In genomic region chr1:107844531-107845194, GRCh38 we compare ENCODE assay signal across 8 cellular contexts.
A peak's percentile ranks its signal among the peaks of the same experiment; 100 is the strongest.
DNase-seq lines count a peak whose midpoint lies in the region; ATAC-seq and TF ChIP-seq lines count a peak whose summit lies in the region.
"Not testable (repeated sequence)": the region's sequence is repeated elsewhere in the genome, so short reads cannot be mapped to it uniquely, and the experiment has no call there.

No MANE protein-coding gene starts in this region.

- H3K9me3 Mint-ChIP-seq in CD4-positive, alpha-beta memory T cell: peaks cover 0 to 19% (median 8%) of the 10 kb centered on the region in 8 donors
- H3K9me3 Mint-ChIP-seq in activated naive CD8-positive, alpha-beta T cell treated with anti-CD3 and anti-CD28 coated beads, Interleukin-2, amount 50 U/mL, for 24 hours: not testable (repeated sequence)
- peaks cover 11% of the 10 kb centered on the region for H3K9me3 Mint-ChIP-seq in stimulated activated memory B cell treated with anti-CD40 and anti-IgM and Interleukin-4, amounts not matched to agents 10 μg/mL and 1 μg/mL and 100 μg/mL, for 72 hours

- WGBS in right cardiac atrium: 47% methylated on average over 7 of the region's 7 CpGs

- ATAC-seq in activated naive CD8-positive, alpha-beta T cell treated with anti-CD3 and anti-CD28 coated beads, Interleukin-2, amount 50 U/mL, for 24 hours: peak; percentile 27
- peak in 1 of 2 donors; percentile 34 for ATAC-seq in right cardiac atrium
- peak; percentile 24 for ATAC-seq in mucosa of descending colon
- not testable (repeated sequence) for ATAC-seq in stimulated activated memory B cell treated with anti-CD40 and anti-IgM and Interleukin-4, amounts not matched to agents 10 μg/mL and 1 μg/mL and 100 μg/mL, for 72 hours

- peak overlapping the region in 7 of 8 donors; percentile 7 to 61 (median 23) for H3K4me3 Mint-ChIP-seq in CD4-positive, alpha-beta memory T cell
- peak overlapping the region; percentile 58 for H3K4me3 Mint-ChIP-seq in activated naive CD8-positive, alpha-beta T cell treated with anti-CD3 and anti-CD28 coated beads, Interleukin-2, amount 50 U/mL, for 24 hours
- peak overlapping the region; percentile 64 for H3K4me3 Mint-ChIP-seq in stimulated activated memory B cell treated with anti-CD40 and anti-IgM and Interleukin-4, amounts not matched to agents 10 μg/mL and 1 μg/mL and 100 μg/mL, for 72 hours

- not testable (repeated sequence) for H3K27ac ChIP-seq in CD4-positive, alpha-beta memory T cell (ENCODE audit: low read depth, low read length); right cardiac atrium (ENCODE audit: low read length)
- H3K27ac ChIP-seq in KOPT-K1 (ENCODE audit: low read depth, low read length, poor library complexity, severe bottlenecking): peak overlapping the region; percentile 78

- not testable (repeated sequence) for H3K36me3 Mint-ChIP-seq in CD4-positive, alpha-beta memory T cell
- peaks cover 13% of the 10 kb centered on the region for H3K36me3 Mint-ChIP-seq in activated naive CD8-positive, alpha-beta T cell treated with anti-CD3 and anti-CD28 coated beads, Interleukin-2, amount 50 U/mL, for 24 hours (ENCODE audit: low read depth)
- peaks cover 48% of the 10 kb centered on the region for H3K36me3 Mint-ChIP-seq in stimulated activated memory B cell treated with anti-CD40 and anti-IgM and Interleukin-4, amounts not matched to agents 10 μg/mL and 1 μg/mL and 100 μg/mL, for 72 hours

- CTCF ChIA-PET in CD4-positive, alpha-beta memory T cell (lab: Charles Lee; ENCODE audit: partially characterized antibody): interaction anchor here (1.3 kb wide), 1 partner anchor 13 kb away, joined by 3 read pairs; no protein-coding TSS in a partner anchor

- H3K4me3 ChIP-seq in CD4-positive, alpha-beta memory T cell (ENCODE audit: low read length in 2 of 2); right cardiac atrium (ENCODE audit: low read length); mucosa of descending colon: not testable (repeated sequence)

- H3K27ac Mint-ChIP-seq in CD4-positive, alpha-beta memory T cell: peak overlapping the region in 2 of 7 donors; percentile 2 to 84
- peak overlapping the region; percentile 70 for H3K27ac Mint-ChIP-seq in activated naive CD8-positive, alpha-beta T cell treated with anti-CD3 and anti-CD28 coated beads, Interleukin-2, amount 50 U/mL, for 24 hours
- peak overlapping the region; percentile 88 for H3K27ac Mint-ChIP-seq in stimulated activated memory B cell treated with anti-CD40 and anti-IgM and Interleukin-4, amounts not matched to agents 10 μg/mL and 1 μg/mL and 100 μg/mL, for 72 hours

- peaks cover 31% of the 10 kb centered on the region for H3K4me1 ChIP-seq in CD4-positive, alpha-beta memory T cell (ENCODE audit: insufficient read depth, low read length)
- not testable (repeated sequence) for H3K4me1 ChIP-seq in right cardiac atrium (ENCODE audit: control insufficient read depth, insufficient read depth, low read length); mucosa of descending colon (ENCODE audit: low read depth)

- not testable (repeated sequence) for H3K36me3 ChIP-seq in CD4-positive, alpha-beta memory T cell (ENCODE audit: insufficient read depth, low read length); KOPT-K1 (ENCODE audit: insufficient read depth, low read length); mucosa of descending colon (ENCODE audit: low read depth)

- not testable (repeated sequence) for DNase-seq in CD4-positive, alpha-beta memory T cell; activated naive CD8-positive, alpha-beta T cell treated with anti-CD3 and anti-CD28 coated beads, Interleukin-2, amount 50 U/mL, for 24 hours
- DNase-seq in UCSD-AML1 (lab: John Stamatoyannopoulos, UW; ENCODE audit: unreplicated experiment): peak; percentile 16
- DNase-seq in activated CD8-positive, alpha-beta memory T cell treated with anti-CD3 and anti-CD28 coated beads, Interleukin-2, amount 50 U/mL, for 48 hours: peak; percentile 57
- peak; percentile 18 to 31 (median 29) for DNase-seq in right cardiac atrium
- peak in 1 of 3 donors; percentile 50 for DNase-seq in mucosa of descending colon

- not testable (repeated sequence) for H3K9me3 ChIP-seq in CD4-positive, alpha-beta memory T cell (ENCODE audit: control insufficient read depth in 1 of 2, low read length in 2 of 2); right cardiac atrium (ENCODE audit: control insufficient read depth, low read length); mucosa of descending colon
- H3K9me3 ChIP-seq in KOPT-K1 (ENCODE audit: insufficient read depth, low read length, poor library complexity, severe bottlenecking): peaks cover 37% of the 10 kb centered on the region

- H3K27me3 ChIP-seq in CD4-positive, alpha-beta memory T cell (ENCODE audit: insufficient read depth, low read length); right cardiac atrium (ENCODE audit: control insufficient read depth, insufficient read depth): not testable (repeated sequence)

- POLR2A ChIA-PET in CD4-positive, alpha-beta memory T cell (lab: Charles Lee; ENCODE audit: partially characterized antibody): not testable (repeated sequence)

- H3K4me1 Mint-ChIP-seq in CD4-positive, alpha-beta memory T cell: peaks cover 18 to 45% (median 33%) of the 10 kb centered on the region in 4 donors
- H3K4me1 Mint-ChIP-seq in activated naive CD8-positive, alpha-beta T cell treated with anti-CD3 and anti-CD28 coated beads, Interleukin-2, amount 50 U/mL, for 24 hours: peaks cover 59% of the 10 kb centered on the region
- peaks cover 69% of the 10 kb centered on the region for H3K4me1 Mint-ChIP-seq in stimulated activated memory B cell treated with anti-CD40 and anti-IgM and Interleukin-4, amounts not matched to agents 10 μg/mL and 1 μg/mL and 100 μg/mL, for 72 hours

- not testable (repeated sequence) for TF ChIP-seq CTCF in mucosa of descending colon (IDR thresholded peaks at IDR 0.05)

- intact Hi-C loops in CD4-positive, alpha-beta memory T cell (cut with micrococcal nuclease); right cardiac atrium (cut with DNase I); mucosa of descending colon (cut with DNase I, micrococcal nuclease): not testable (repeated sequence)

- H3K27me3 Mint-ChIP-seq in CD4-positive, alpha-beta memory T cell; activated naive CD8-positive, alpha-beta T cell treated with anti-CD3 and anti-CD28 coated beads, Interleukin-2, amount 50 U/mL, for 24 hours; stimulated activated memory B cell treated with anti-CD40 and anti-IgM and Interleukin-4, amounts not matched to agents 10 μg/mL and 1 μg/mL and 100 μg/mL, for 72 hours: not testable (repeated sequence)
